In genomic region chr9:96762562-96762961, GRCh38 we compare ENCODE assay signal across 1 cellular context.
TF ChIP-seq lines count a peak whose summit lies in the region.

No MANE protein-coding gene starts in this region.

TF ChIP-seq in liver, 16 proteins besides CTCF, POLR2A, EP300 and RAD21:
- TF ChIP-seq REST (IDR thresholded peaks at IDR 0.05) (no peak), ZBTB33 (IDR thresholded peaks at IDR 0.05) (no peak)
